ENCODE assay signal across 10 cellular contexts in genomic region chr6:154500769-154501171, GRCh38. TPM values are rescaled to one million over a fixed set of nuclear protein-coding genes. Genes with fewer than 3 reads are reported as not detected.
DNase-seq lines count a peak whose midpoint lies in the region; ATAC-seq and TF ChIP-seq lines count a peak whose summit lies in the region.
"Had no signal": no experiment of that assay in that cellular context is flagged by ENCODE, and none has a peak within 500 bp of the region (broad histone marks: within the 10 kb centered on the region; RNA-seq: fewer than 3 reads in every experiment).

No MANE protein-coding gene starts in this region.

- no peak overlapping the region for H3K4me3 ChIP-seq in breast epithelium
- H3K4me3 ChIP-seq in uterus = no peak overlapping the region
- no peak overlapping the region for H3K4me3 ChIP-seq in naive thymus-derived CD4-positive, alpha-beta T cell (ENCODE audit: low read length)

- TF ChIP-seq CTCF in MCF 10A (IDR thresholded peaks at IDR 0.05; ENCODE audit: unreplicated experiment) = peak; percentile 13
- no peak for TF ChIP-seq CTCF in breast epithelium (IDR thresholded peaks at IDR 0.05)
- peak; percentile 40 for TF ChIP-seq CTCF in WTC11 (IDR thresholded peaks at IDR 0.05)
- TF ChIP-seq CTCF in uterus (IDR thresholded peaks at IDR 0.05) = peak in 2 of 4 experiments; percentile 21 to 33

- no peak for TF ChIP-seq POLR2A in breast epithelium (IDR thresholded peaks at IDR 0.05)
- TF ChIP-seq POLR2A in uterus (IDR thresholded peaks at IDR 0.05) = no peak

- H3K9me3 Mint-ChIP-seq in MCF 10A (ENCODE audit: unreplicated experiment) (no peaks in the 10 kb centered on the region), WTC11 (no peaks in the 10 kb centered on the region)
- no peaks in the 10 kb centered on the region for H3K9me3 Mint-ChIP-seq in naive thymus-derived CD4-positive, alpha-beta T cell
- H3K9me3 Mint-ChIP-seq in activated naive CD4-positive, alpha-beta T cell treated with anti-CD3 and anti-CD28 coated beads, Interleukin-2, amount 10 ng/mL, durations not matched to agents 7 days and 5 days = no peaks in the 10 kb centered on the region

- peak; percentile 75 for ATAC-seq in WTC11
- no peak for ATAC-seq in naive thymus-derived CD4-positive, alpha-beta T cell
- no peak for ATAC-seq in HG03095 (IDR thresholded peaks at IDR 0.05; ENCODE audit: unreplicated experiment)

- H3K27ac Mint-ChIP-seq in MCF 10A (ENCODE audit: low read depth, unreplicated experiment) = no peak overlapping the region
- no peak overlapping the region for H3K27ac Mint-ChIP-seq in WTC11
- no peak overlapping the region for H3K27ac Mint-ChIP-seq in naive thymus-derived CD4-positive, alpha-beta T cell
- no peak overlapping the region for H3K27ac Mint-ChIP-seq in activated naive CD4-positive, alpha-beta T cell treated with anti-CD3 and anti-CD28 coated beads, Interleukin-2, amount 10 ng/mL, durations not matched to agents 7 days and 5 days

- POLR2A ChIA-PET in MCF 10A (lab: Yijun Ruan, JAX) = interaction anchor here (1.9 kb wide), 1 partner anchor 10 kb away, joined by 11 read pairs; the partner anchor contains the start of gene CNKSR3
- POLR2A ChIA-PET in WTC11 (lab: Charles Lee) = interaction anchor here (0.9 kb wide), 1 partner anchor 10 kb away, joined by 3 read pairs; the partner anchor contains the start of gene CNKSR3
- POLR2A ChIA-PET in naive thymus-derived CD4-positive, alpha-beta T cell (lab: Charles Lee) = no interaction called here

- H3K27me3 ChIP-seq in breast epithelium (no peaks in the 10 kb centered on the region), uterus (no peaks in the 10 kb centered on the region)
- H3K27me3 ChIP-seq in naive thymus-derived CD4-positive, alpha-beta T cell (ENCODE audit: control insufficient read depth in 2 of 2, insufficient read depth in 2 of 2, low read length in 2 of 2) = no peaks in the 10 kb centered on the region

- H3K27me3 Mint-ChIP-seq in MCF 10A (ENCODE audit: insufficient read depth, unreplicated experiment) (no peaks in the 10 kb centered on the region), WTC11 (ENCODE audit: low read depth) (peaks cover 38% of the 10 kb centered on the region)
- H3K27me3 Mint-ChIP-seq in naive thymus-derived CD4-positive, alpha-beta T cell = peaks cover 5 to 26% (median 21%) of the 10 kb centered on the region in 5 donors
- H3K27me3 Mint-ChIP-seq in activated naive CD4-positive, alpha-beta T cell treated with anti-CD3 and anti-CD28 coated beads, Interleukin-2, amount 10 ng/mL, durations not matched to agents 7 days and 5 days = peaks cover 9% of the 10 kb centered on the region

- CTCF ChIA-PET in MCF 10A (lab: Yijun Ruan, JAX) (interaction anchor here (0.7 to 2.1 kb wide), 3 partner anchors 8 to 54 kb away, joined by 3 to 10 read pairs (median 3); no protein-coding TSS in a partner anchor), WTC11 (lab: Charles Lee) (interaction anchor here (0.6 to 2.4 kb wide), 27 partner anchors 9 to 228 kb away, joined by 3 to 38 read pairs (median 4); partner anchors contain the start of gene CNKSR3)
- CTCF ChIA-PET in naive thymus-derived CD4-positive, alpha-beta T cell (lab: Charles Lee) = interaction anchor here (0.7 kb wide), 1 partner anchor 131 kb away, joined by 3 read pairs; no protein-coding TSS in a partner anchor
- CTCF ChIA-PET in activated naive CD4-positive, alpha-beta T cell treated with anti-CD3 and anti-CD28 coated beads, Interleukin-2, amount 10 ng/mL, durations not matched to agents 7 days and 5 days (lab: Charles Lee) = interaction anchor here (0.7 kb wide), 1 partner anchor 9 kb away, joined by 3 read pairs; no protein-coding TSS in a partner anchor

- H3K27ac ChIP-seq in breast epithelium (no peak overlapping the region), uterus (peak overlapping the region; percentile 15 to 61)
- no peak overlapping the region for H3K27ac ChIP-seq in naive thymus-derived CD4-positive, alpha-beta T cell (ENCODE audit: low read depth, low read length)

- H3K9me3 ChIP-seq in breast epithelium (no peaks in the 10 kb centered on the region), uterus (no peaks in the 10 kb centered on the region)
- H3K9me3 ChIP-seq in naive thymus-derived CD4-positive, alpha-beta T cell (ENCODE audit: control insufficient read depth in 2 of 3, low read length in 3 of 3) = no peaks in the 10 kb centered on the region

- intact Hi-C loops in MCF 10A (cut with micrococcal nuclease) (no loop called here), breast epithelium (cut with DNase I; ENCODE audit: low total_unique reads) (no loop called here), uterus (cut with DNase I; ENCODE audit: low total_unique reads) (no loop called here)
- intact Hi-C loops in naive thymus-derived CD4-positive, alpha-beta T cell (cut with micrococcal nuclease) = no loop called here

- DNase-seq in MCF 10A (ENCODE audit: unreplicated experiment) (peak; percentile 31), breast epithelium (ENCODE audit: low spot score in 2 of 2) (no peak), WTC11 (ENCODE audit: low spot score) (no peak), hippocampal formation (lab: John Stamatoyannopoulos, UW) (peak; percentile 48 to 95), uterus (no peak)
- DNase-seq in naive thymus-derived CD4-positive, alpha-beta T cell = no peak
- no peak for DNase-seq in activated naive CD4-positive, alpha-beta T cell treated with anti-CD3 and anti-CD28 coated beads, Interleukin-2, amount 10 ng/mL, durations not matched to agents 7 days and 5 days
- DNase-seq: naive B cell, T-helper 9 cell had no signal

- no TSS peak for BruUV-seq in MCF 10A (replicated peaks; lab: Mats Ljungman, UMichigan)

- peaks cover 7% of the 10 kb centered on the region for H3K36me3 Mint-ChIP-seq in MCF 10A (ENCODE audit: insufficient read depth, unreplicated experiment)
- H3K36me3 Mint-ChIP-seq in WTC11 = no peaks in the 10 kb centered on the region; the same call in 1 of the 2 replicates
- H3K36me3 Mint-ChIP-seq in naive thymus-derived CD4-positive, alpha-beta T cell = no peaks in the 10 kb centered on the region
- no peaks in the 10 kb centered on the region for H3K36me3 Mint-ChIP-seq in activated naive CD4-positive, alpha-beta T cell treated with anti-CD3 and anti-CD28 coated beads, Interleukin-2, amount 10 ng/mL, durations not matched to agents 7 days and 5 days
- H3K36me3 Mint-ChIP-seq: naive B cell had no signal

- H3K36me3 ChIP-seq in breast epithelium = no peaks in the 10 kb centered on the region
- H3K36me3 ChIP-seq in uterus = no peaks in the 10 kb centered on the region
- no peaks in the 10 kb centered on the region for H3K36me3 ChIP-seq in naive thymus-derived CD4-positive, alpha-beta T cell (ENCODE audit: control insufficient read depth in 2 of 3, insufficient read depth in 3 of 3, low read length in 3 of 3)

- no peaks in the 10 kb centered on the region for H3K4me1 Mint-ChIP-seq in MCF 10A (ENCODE audit: insufficient read depth, unreplicated experiment)
- peaks cover 29% of the 10 kb centered on the region for H3K4me1 Mint-ChIP-seq in WTC11
- no peaks in the 10 kb centered on the region for H3K4me1 Mint-ChIP-seq in naive thymus-derived CD4-positive, alpha-beta T cell
- H3K4me1 Mint-ChIP-seq in activated naive CD4-positive, alpha-beta T cell treated with anti-CD3 and anti-CD28 coated beads, Interleukin-2, amount 10 ng/mL, durations not matched to agents 7 days and 5 days = no peaks in the 10 kb centered on the region
- H3K4me1 Mint-ChIP-seq: naive B cell had no signal

- H3K4me1 ChIP-seq in breast epithelium (no peaks in the 10 kb centered on the region), uterus (no peaks in the 10 kb centered on the region)
- H3K4me1 ChIP-seq in naive thymus-derived CD4-positive, alpha-beta T cell (ENCODE audit: control insufficient read depth in 2 of 2, insufficient read depth in 2 of 2, low read length in 2 of 2) = no peaks in the 10 kb centered on the region

- no peak overlapping the region for H3K4me3 Mint-ChIP-seq in MCF 10A (ENCODE audit: unreplicated experiment)
- no peak overlapping the region for H3K4me3 Mint-ChIP-seq in WTC11
- no peak overlapping the region for H3K4me3 Mint-ChIP-seq in naive thymus-derived CD4-positive, alpha-beta T cell
- no peak overlapping the region for H3K4me3 Mint-ChIP-seq in activated naive CD4-positive, alpha-beta T cell treated with anti-CD3 and anti-CD28 coated beads, Interleukin-2, amount 10 ng/mL, durations not matched to agents 7 days and 5 days
- H3K4me3 Mint-ChIP-seq: naive B cell had no signal

TF ChIP-seq in WTC11, 78 proteins besides CTCF, POLR2A, EP300 and RAD21 (continues in another document):
- TF ChIP-seq ZNF423 (CRISPR knock-in tag; IDR thresholded peaks at IDR 0.05) (no peak), RORB (CRISPR knock-in tag; IDR thresholded peaks at IDR 0.05) (no peak), ELF4 (CRISPR knock-in tag; IDR thresholded peaks at IDR 0.05; ENCODE audit: low read depth) (no peak), JAZF1 (CRISPR knock-in tag; IDR thresholded peaks at IDR 0.05) (no peak), JUN (CRISPR knock-in tag; IDR thresholded peaks at IDR 0.05) (no peak)
- TF ChIP-seq, protein P1, sequence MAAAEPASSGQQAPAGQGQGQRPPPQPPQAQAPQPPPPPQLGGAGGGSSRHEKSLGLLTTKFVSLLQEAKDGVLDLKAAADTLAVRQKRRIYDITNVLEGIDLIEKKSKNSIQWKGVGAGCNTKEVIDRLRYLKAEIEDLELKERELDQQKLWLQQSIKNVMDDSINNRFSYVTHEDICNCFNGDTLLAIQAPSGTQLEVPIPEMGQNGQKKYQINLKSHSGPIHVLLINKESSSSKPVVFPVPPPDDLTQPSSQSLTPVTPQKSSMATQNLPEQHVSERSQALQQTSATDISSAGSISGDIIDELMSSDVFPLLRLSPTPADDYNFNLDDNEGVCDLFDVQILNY (CRISPR knock-in tag; IDR thresholded peaks at IDR 0.05) = no peak
- TF ChIP-seq, protein P2, sequence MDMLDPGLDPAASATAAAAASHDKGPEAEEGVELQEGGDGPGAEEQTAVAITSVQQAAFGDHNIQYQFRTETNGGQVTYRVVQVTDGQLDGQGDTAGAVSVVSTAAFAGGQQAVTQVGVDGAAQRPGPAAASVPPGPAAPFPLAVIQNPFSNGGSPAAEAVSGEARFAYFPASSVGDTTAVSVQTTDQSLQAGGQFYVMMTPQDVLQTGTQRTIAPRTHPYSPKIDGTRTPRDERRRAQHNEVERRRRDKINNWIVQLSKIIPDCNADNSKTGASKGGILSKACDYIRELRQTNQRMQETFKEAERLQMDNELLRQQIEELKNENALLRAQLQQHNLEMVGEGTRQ (CRISPR knock-in tag; IDR thresholded peaks at IDR 0.05) = no peak

RNA-seq across cellular contexts. Expression of gene CNKSR3, which starts 9.7 kb away (rescaled TPM):
- total RNA-seq in MCF 10A (2022) (3.9 and 4.8 TPM in 2 replicates), breast epithelium (1 to 10 TPM; 2.1 to 8.6 (median 5.2) TPM), WTC11 (2021) (3.9 to 5.7 TPM (median 4.0 TPM) in 3 replicates), uterus (10 to 100 TPM in 2 of 4 donors, 1 to 10 TPM in 2; 7.6 to 29.6 (median 12.4) TPM)
- under 1 TPM in 2 of 5 experiments, not detected in 3; 0.16 to 0.17 TPM for total RNA-seq in naive thymus-derived CD4-positive, alpha-beta T cell
- under 1 TPM in 1 of 2 donors, not detected in 1; 0.01 TPM for polyA plus RNA-seq in naive thymus-derived CD4-positive, alpha-beta T cell

Comparison
In these comparisons a context has a peak if more than half of its experiments do, and no peak if none do; other contexts are left out.
1. DNase-seq: peak in MCF 10A (single experiment) and hippocampal formation (2 of 2); none in breast epithelium (0 of 2), WTC11 (single experiment), uterus (0 of 2), naive thymus-derived CD4-positive, alpha-beta T cell (0 of 9) and activated naive CD4-positive, alpha-beta T cell treated with anti-CD3 and anti-CD28 coated beads, Interleukin-2, amount 10 ng/mL, durations not matched to agents 7 days and 5 days (single experiment).
2. CTCF ChIP-seq: peak in MCF 10A (single experiment) and WTC11 (single experiment); none in breast epithelium (0 of 3).
3. H3K27ac ChIP-seq: peak in uterus (2 of 2); none in breast epithelium (0 of 2) and naive thymus-derived CD4-positive, alpha-beta T cell (single experiment).